Comparison of ENCODE assay signal across 8 cellular contexts in the genomic region with DNA sequence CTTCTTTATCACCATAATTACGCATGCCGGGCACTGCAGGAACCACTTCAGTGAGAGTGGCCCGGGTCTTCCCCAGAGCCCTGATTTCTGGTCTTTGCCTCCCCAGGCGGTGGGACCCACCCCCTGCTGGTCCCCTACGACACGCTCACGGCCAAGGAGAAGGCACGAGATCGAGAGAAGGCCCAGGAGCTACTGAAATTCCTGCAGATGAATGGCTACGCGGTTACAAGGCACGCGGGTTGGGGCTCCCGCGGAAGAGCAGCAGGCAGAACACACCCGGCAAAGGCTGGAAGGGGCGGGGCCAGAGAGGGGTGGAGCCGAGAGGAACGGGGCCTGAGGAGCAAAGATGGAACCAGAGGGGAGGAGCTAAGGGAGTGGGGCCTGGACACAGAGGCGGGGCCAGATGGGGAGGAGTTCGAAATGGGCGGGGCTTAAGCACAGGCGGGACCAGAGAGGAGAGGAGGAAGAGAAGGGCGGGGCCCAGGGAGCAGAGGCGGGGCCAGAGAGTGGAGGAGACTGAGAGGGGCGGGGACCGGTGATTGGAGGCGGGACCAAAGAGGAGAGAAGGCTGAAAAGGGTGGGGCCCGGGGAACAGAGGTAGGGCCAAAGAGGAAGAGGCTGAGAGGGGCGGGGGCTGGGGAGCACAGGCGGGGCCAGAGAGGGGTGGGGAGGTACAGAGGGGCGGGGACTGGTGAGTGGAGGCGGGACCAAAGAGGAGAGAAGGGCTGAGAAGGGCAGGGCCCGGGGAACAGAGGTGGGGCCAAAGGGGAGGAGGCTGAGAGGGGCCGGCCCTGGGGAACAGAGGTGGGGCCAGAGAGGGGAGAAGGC.
DNase-seq lines count a peak whose midpoint lies in the region; ATAC-seq lines count a peak whose summit lies in the region.

No MANE protein-coding gene starts in this region.

- peak; percentile 86 for DNase-seq in GDM1 (lab: John Stamatoyannopoulos, UW)
- DNase-seq in OCI-M1 (lab: John Stamatoyannopoulos, UW), result peak; percentile 100
- DNase-seq in activated T-cell treated with anti-CD3 and anti-CD28 coated beads, Interleukin-2, amount 50 U/mL, for 4 hours, result no peak
- DNase-seq in glomerular endothelial cell (ENCODE audit: extremely low read depth, low read depth, low spot score), result peak; percentile 12
- peak; percentile 18 for DNase-seq in putamen (ENCODE audit: low spot score)
- no peak for DNase-seq in cortex of kidney (lab: John Stamatoyannopoulos, UW)

- H3K4me1 Mint-ChIP-seq in activated T-cell treated with anti-CD3 and anti-CD28 coated beads, Interleukin-2, amount 50 U/mL, for 4 hours (ENCODE audit: low read depth), result peaks cover 4% of the 10 kb centered on the region

- H3K27me3 Mint-ChIP-seq in activated T-cell treated with anti-CD3 and anti-CD28 coated beads, Interleukin-2, amount 50 U/mL, for 4 hours (ENCODE audit: low read depth), result peaks cover 4% of the 10 kb centered on the region

- no peaks in the 10 kb centered on the region for H3K9me3 Mint-ChIP-seq in activated T-cell treated with anti-CD3 and anti-CD28 coated beads, Interleukin-2, amount 50 U/mL, for 4 hours

- ATAC-seq in HG03139 (IDR thresholded peaks at IDR 0.05; ENCODE audit: unreplicated experiment), result peak; percentile 50
- peak; percentile 77 to 90 for ATAC-seq in activated T-cell treated with anti-CD3 and anti-CD28 coated beads, Interleukin-2, amount 50 U/mL, for 4 hours
- ATAC-seq in GM18858 (IDR thresholded peaks at IDR 0.05; ENCODE audit: unreplicated experiment), result no peak

- H3K4me3 Mint-ChIP-seq in activated T-cell treated with anti-CD3 and anti-CD28 coated beads, Interleukin-2, amount 50 U/mL, for 4 hours, result no peak overlapping the region

- no peaks in the 10 kb centered on the region for H3K36me3 Mint-ChIP-seq in activated T-cell treated with anti-CD3 and anti-CD28 coated beads, Interleukin-2, amount 50 U/mL, for 4 hours (ENCODE audit: insufficient read depth)

Comparison
In these comparisons a context has a peak if more than half of its experiments do, and no peak if none do; other contexts are left out.
1. DNase-seq: peak in GDM1 (single experiment), OCI-M1 (single experiment), glomerular endothelial cell (single experiment) and putamen (single experiment); none in activated T-cell treated with anti-CD3 and anti-CD28 coated beads, Interleukin-2, amount 50 U/mL, for 4 hours (single experiment) and cortex of kidney (single experiment).